Comparison of ENCODE assay signal across 9 cellular contexts in genomic region chr4:67575232-67575888, GRCh38. TPM values are rescaled to one million over a fixed set of nuclear protein-coding genes. Genes with fewer than 3 reads are reported as not detected.
A peak's percentile ranks its signal among the peaks of the same experiment; 100 is the strongest.
DNase-seq lines count a peak whose midpoint lies in the region; ATAC-seq and TF ChIP-seq lines count a peak whose summit lies in the region.
"Had no signal": no experiment of that assay in that cellular context is flagged by ENCODE, and none has a peak within 500 bp of the region (broad histone marks: within the 10 kb centered on the region; RNA-seq: fewer than 3 reads in every experiment).

No MANE protein-coding gene starts in this region.

- H3K36me3 ChIP-seq in right atrium auricular region: no peaks in the 10 kb centered on the region
- no peaks in the 10 kb centered on the region for H3K36me3 ChIP-seq in colonic mucosa
- H3K36me3 ChIP-seq: neutrophil had no signal

- TF ChIP-seq CTCF in right atrium auricular region (IDR thresholded peaks at IDR 0.05): no peak
- TF ChIP-seq CTCF in colonic mucosa (IDR thresholded peaks at IDR 0.05): no peak

- no peak overlapping the region for H3K9ac ChIP-seq in colonic mucosa (ENCODE audit: low read depth in 2 of 2, low read length in 2 of 2)

- no peaks in the 10 kb centered on the region for H3K4me1 ChIP-seq in right atrium auricular region
- no peaks in the 10 kb centered on the region for H3K4me1 ChIP-seq in colonic mucosa

- H3K27me3 ChIP-seq in right atrium auricular region (no peaks in the 10 kb centered on the region), colonic mucosa (no peaks in the 10 kb centered on the region)
- H3K27me3 ChIP-seq: neutrophil had no signal

- intact Hi-C loops in colonic mucosa (cut with DNase I): no loop called here

- ATAC-seq in GM19395 (IDR thresholded peaks at IDR 0.05; ENCODE audit: unreplicated experiment) (peak; percentile 96), HG03175 (IDR thresholded peaks at IDR 0.05; ENCODE audit: unreplicated experiment) (peak; percentile 96)

- peak; percentile 75 for DNase-seq in DMS 273 (lab: John Stamatoyannopoulos, UW; ENCODE audit: unreplicated experiment)
- peak; percentile 88 for DNase-seq in NOMO-1 treated with DMSO at 0.1 percent for 48 hours (lab: John Stamatoyannopoulos, UW; ENCODE audit: unreplicated experiment)
- DNase-seq in left kidney (ENCODE audit: low read depth, low spot score): peak; percentile 78
- no peak for DNase-seq in right atrium auricular region (ENCODE audit: low spot score)
- no peak for DNase-seq in colonic mucosa
- no peak for DNase-seq in activated CD4-positive, CD25-positive, alpha-beta regulatory T cell treated with anti-CD3 and anti-CD28 coated beads, Interleukin-2, amount 50 U/mL, for 72 hours

- H3K9me3 ChIP-seq in right atrium auricular region: no peaks in the 10 kb centered on the region
- no peaks in the 10 kb centered on the region for H3K9me3 ChIP-seq in colonic mucosa
- H3K9me3 ChIP-seq: neutrophil had no signal

- no peak overlapping the region for H3K27ac ChIP-seq in right atrium auricular region
- no peak overlapping the region for H3K27ac ChIP-seq in colonic mucosa
- H3K27ac ChIP-seq: neutrophil had no signal

- H3K4me3 ChIP-seq in right atrium auricular region (no peak overlapping the region), colonic mucosa (no peak overlapping the region)

RNA-seq across cellular contexts. Expression of gene STAP1, which starts 16.8 kb away (rescaled TPM):
- total RNA-seq in right atrium auricular region: not detected
- total RNA-seq in colonic mucosa: under 1 TPM; 0.37 to 0.52 TPM

RNA-seq across cellular contexts. Expression of gene CENPC, which starts 30.1 kb away (rescaled TPM):
- total RNA-seq in right atrium auricular region (1 to 10 TPM; 6.6 to 7.9 TPM), colonic mucosa (10 to 100 TPM; 12.7 to 17.0 TPM)

Comparison
In these comparisons a context has a peak if more than half of its experiments do, and no peak if none do; other contexts are left out.
1. DNase-seq: peak in DMS 273 (single experiment), NOMO-1 treated with DMSO at 0.1 percent for 48 hours (single experiment) and left kidney (single experiment); none in right atrium auricular region (single experiment), colonic mucosa (single experiment) and activated CD4-positive, CD25-positive, alpha-beta regulatory T cell treated with anti-CD3 and anti-CD28 coated beads, Interleukin-2, amount 50 U/mL, for 72 hours (single experiment).